ENCODE assay signal across 11 cellular contexts in genomic region chr7:23234569-23235296, GRCh38. TPM values are rescaled to one million over a fixed set of nuclear protein-coding genes. Genes with fewer than 3 reads are reported as not detected.
DNase-seq lines count a peak whose midpoint lies in the region; ATAC-seq and TF ChIP-seq lines count a peak whose summit lies in the region.
"Had no signal": no experiment of that assay in that cellular context is flagged by ENCODE, and none has a peak within 500 bp of the region (broad histone marks: within the 10 kb centered on the region; RNA-seq: fewer than 3 reads in every experiment).

No MANE protein-coding gene starts in this region.

- peak overlapping the region; percentile 63 for H2AFZ ChIP-seq in parathyroid adenoma

- no peak for TF ChIP-seq POLR2A in prostate gland (IDR thresholded peaks at IDR 0.05)

- POLR2A ChIA-PET in activated CD8-positive, alpha-beta T cell treated with anti-CD3 and anti-CD28 coated beads, Interleukin-2, amount 10 ng/mL, durations not matched to agents 7 days and 5 days (lab: Charles Lee), result no interaction called here

- DNase-seq in NCI-H2171 (lab: John Stamatoyannopoulos, UW) (peak; percentile 40), prostate gland (ENCODE audit: low spot score) (no peak), ureter (ENCODE audit: low spot score) (no peak), NCI-H1694 treated with DMSO at 0.1 percent for 48 hours (lab: John Stamatoyannopoulos, UW) (no peak)
- DNase-seq in activated CD8-positive, alpha-beta T cell treated with anti-CD3 and anti-CD28 coated beads, Interleukin-2, amount 10 ng/mL, durations not matched to agents 7 days and 5 days, result no peak
- DNase-seq: activated CD4-positive, alpha-beta memory T cell treated with anti-CD3 and anti-CD28 coated beads for 36 hours; NCI-H510A had no signal

- H3K27ac ChIP-seq in parathyroid adenoma, result no peak overlapping the region
- no peak overlapping the region for H3K27ac ChIP-seq in prostate gland

- TF ChIP-seq CTCF in parathyroid adenoma (IDR thresholded peaks at IDR 0.05) (no peak), prostate gland (IDR thresholded peaks at IDR 0.05) (no peak)

- H3K4me3 ChIP-seq in parathyroid adenoma (ENCODE audit: low read depth, low read length) (no peak overlapping the region), prostate gland (no peak overlapping the region)

- WGBS in prostate gland, result 59% methylated on average over 9 of the region's 9 CpGs

- H3K4me1 ChIP-seq in parathyroid adenoma (no peaks in the 10 kb centered on the region), prostate gland (replicated peaks) (no peaks in the 10 kb centered on the region)

- intact Hi-C loops in prostate gland (cut with DNase I), result no loop called here

- H3K9me3 ChIP-seq in parathyroid adenoma (ENCODE audit: control insufficient read depth, low read length), result no peaks in the 10 kb centered on the region
- H3K9me3 ChIP-seq in prostate gland, result no peaks in the 10 kb centered on the region

- no peaks in the 10 kb centered on the region for H3K9me3 Mint-ChIP-seq in activated CD8-positive, alpha-beta T cell treated with anti-CD3 and anti-CD28 coated beads, Interleukin-2, amount 10 ng/mL, durations not matched to agents 7 days and 5 days (ENCODE audit: insufficient read depth)
- H3K9me3 Mint-ChIP-seq: activated CD4-positive, alpha-beta memory T cell treated with anti-CD3 and anti-CD28 coated beads for 36 hours; dendritic cell treated with granulocyte-macrophage colony-stimulating factor and Interleukin-4, amounts not matched to agents 40 ng/mL and 50 ng/mL, for 4 days had no signal

- H3K79me2 ChIP-seq in parathyroid adenoma, result no peaks in the 10 kb centered on the region

- H3K4me2 ChIP-seq in parathyroid adenoma (ENCODE audit: low read length), result peak overlapping the region; percentile 3

- H3K4me1 Mint-ChIP-seq in activated CD8-positive, alpha-beta T cell treated with anti-CD3 and anti-CD28 coated beads, Interleukin-2, amount 10 ng/mL, durations not matched to agents 7 days and 5 days (ENCODE audit: low read depth), result no peaks in the 10 kb centered on the region

- H3K36me3 ChIP-seq in parathyroid adenoma (ENCODE audit: control insufficient read depth, insufficient read depth, low read length), result no peaks in the 10 kb centered on the region
- no peaks in the 10 kb centered on the region for H3K36me3 ChIP-seq in prostate gland

- no peak overlapping the region for H3K9ac ChIP-seq in parathyroid adenoma

- H3K27me3 ChIP-seq in parathyroid adenoma (ENCODE audit: control insufficient read depth, insufficient read depth, low read length), result no peaks in the 10 kb centered on the region
- no peaks in the 10 kb centered on the region for H3K27me3 ChIP-seq in prostate gland (replicated peaks; ENCODE audit: insufficient read depth)

- peak; percentile 83 for ATAC-seq in GM18873 (IDR thresholded peaks at IDR 0.05; ENCODE audit: low FRiP score, unreplicated experiment)
- peak; percentile 93 for ATAC-seq in HG02623 (IDR thresholded peaks at IDR 0.05; ENCODE audit: unreplicated experiment)
- ATAC-seq in activated CD8-positive, alpha-beta T cell treated with anti-CD3 and anti-CD28 coated beads, Interleukin-2, amount 10 ng/mL, durations not matched to agents 7 days and 5 days, result no peak

- peaks cover under 1% of the 10 kb centered on the region for H3K27me3 Mint-ChIP-seq in activated CD8-positive, alpha-beta T cell treated with anti-CD3 and anti-CD28 coated beads, Interleukin-2, amount 10 ng/mL, durations not matched to agents 7 days and 5 days (ENCODE audit: low read depth)
- H3K27me3 Mint-ChIP-seq: activated CD4-positive, alpha-beta memory T cell treated with anti-CD3 and anti-CD28 coated beads for 36 hours; dendritic cell treated with granulocyte-macrophage colony-stimulating factor and Interleukin-4, amounts not matched to agents 40 ng/mL and 50 ng/mL, for 4 days had no signal

- no peak overlapping the region for H3K27ac Mint-ChIP-seq in activated CD8-positive, alpha-beta T cell treated with anti-CD3 and anti-CD28 coated beads, Interleukin-2, amount 10 ng/mL, durations not matched to agents 7 days and 5 days
- H3K27ac Mint-ChIP-seq: activated CD4-positive, alpha-beta memory T cell treated with anti-CD3 and anti-CD28 coated beads for 36 hours; dendritic cell treated with granulocyte-macrophage colony-stimulating factor and Interleukin-4, amounts not matched to agents 40 ng/mL and 50 ng/mL, for 4 days had no signal

- no peak overlapping the region for H3K4me3 Mint-ChIP-seq in activated CD8-positive, alpha-beta T cell treated with anti-CD3 and anti-CD28 coated beads, Interleukin-2, amount 10 ng/mL, durations not matched to agents 7 days and 5 days
- H3K4me3 Mint-ChIP-seq: activated CD4-positive, alpha-beta memory T cell treated with anti-CD3 and anti-CD28 coated beads for 36 hours; dendritic cell treated with granulocyte-macrophage colony-stimulating factor and Interleukin-4, amounts not matched to agents 40 ng/mL and 50 ng/mL, for 4 days had no signal

- CTCF ChIA-PET in activated CD8-positive, alpha-beta T cell treated with anti-CD3 and anti-CD28 coated beads, Interleukin-2, amount 10 ng/mL, durations not matched to agents 7 days and 5 days (lab: Charles Lee), result no interaction called here

- no peaks in the 10 kb centered on the region for H3K36me3 Mint-ChIP-seq in activated CD8-positive, alpha-beta T cell treated with anti-CD3 and anti-CD28 coated beads, Interleukin-2, amount 10 ng/mL, durations not matched to agents 7 days and 5 days (ENCODE audit: low read depth)
- H3K36me3 Mint-ChIP-seq: activated CD4-positive, alpha-beta memory T cell treated with anti-CD3 and anti-CD28 coated beads for 36 hours had no signal

RNA-seq across cellular contexts. Expression of gene GPNMB, which starts 11.8 kb away (rescaled TPM):
- total RNA-seq in prostate gland (10 to 100 TPM in 1 of 2 donors, 1 to 10 TPM in 1; 10.0 to 49.9 TPM), ureter (93.6 TPM)
- under 1 TPM; 0.21 to 0.29 TPM for total RNA-seq in activated CD8-positive, alpha-beta T cell treated with anti-CD3 and anti-CD28 coated beads, Interleukin-2, amount 10 ng/mL, durations not matched to agents 7 days and 5 days

RNA-seq across cellular contexts. Expression of gene NUP42, which starts 52.9 kb away (rescaled TPM):
- total RNA-seq in prostate gland (10 to 100 TPM; 36.6 to 62.9 TPM), ureter (41.7 TPM)
- 10 to 100 TPM; 38.2 to 39.7 TPM for total RNA-seq in activated CD8-positive, alpha-beta T cell treated with anti-CD3 and anti-CD28 coated beads, Interleukin-2, amount 10 ng/mL, durations not matched to agents 7 days and 5 days

Comparison
In these comparisons a context has a peak if more than half of its experiments do, and no peak if none do; other contexts are left out.
1. RNA of gene GPNMB, which starts 11.8 kb away (total RNA-seq): 93.6 TPM in ureter (single experiment) and 10.0 to 49.9 TPM in prostate gland; 0.21 to 0.29 TPM in activated CD8-positive, alpha-beta T cell treated with anti-CD3 and anti-CD28 coated beads, Interleukin-2, amount 10 ng/mL, durations not matched to agents 7 days and 5 days; every median in the first group is over 4 times any median in the second.